In genomic region chr3:73661262-73661661, GRCh38 we compare ENCODE assay signal across 20 cellular contexts. TPM values are rescaled to one million over a fixed set of nuclear protein-coding genes. Genes with fewer than 3 reads are reported as not detected.
DNase-seq lines count a peak whose midpoint lies in the region; ATAC-seq and TF ChIP-seq lines count a peak whose summit lies in the region.
"Had no signal": no experiment of that assay in that cellular context is flagged by ENCODE, and none has a peak within 500 bp of the region (broad histone marks: within the 10 kb centered on the region; RNA-seq: fewer than 3 reads in every experiment).

No MANE protein-coding gene starts in this region.

- H3K56ac ChIP-seq in IMR-90 (ENCODE audit: extremely low read depth, insufficient read depth, low read length): no peak overlapping the region

- no peaks in the 10 kb centered on the region for H3K79me1 ChIP-seq in IMR-90 (ENCODE audit: low read depth in 1 of 2, low read length in 2 of 2)

- no peak overlapping the region for H4K8ac ChIP-seq in IMR-90 (ENCODE audit: low read depth in 2 of 2, low read length in 2 of 2)

- no peak overlapping the region for H2BK120ac ChIP-seq in IMR-90 (ENCODE audit: low read depth, low read length)

- TF ChIP-seq CTCF in IMR-90 (conservative IDR thresholded peaks at IDR 0.05; ENCODE audit: low read depth, low read length) (no peak), brain microvascular endothelial cell (IDR thresholded peaks at IDR 0.05; ENCODE audit: low read depth, low read length, missing control alignments) (no peak), kidney epithelial cell (IDR thresholded peaks at IDR 0.05; ENCODE audit: insufficient read depth, low read length, poor library complexity, severe bottlenecking) (no peak), right atrium auricular region (IDR thresholded peaks at IDR 0.05) (no peak)
- TF ChIP-seq CTCF in CD4-positive, alpha-beta T cell (IDR thresholded peaks at IDR 0.05): no peak

- no peak overlapping the region for H3K27ac Mint-ChIP-seq in CD4-positive, alpha-beta T cell
- H3K27ac Mint-ChIP-seq in activated T-helper 17 cell treated with anti-CD3 and anti-CD28 coated beads, Interleukin-2, amount 50 U/mL, for 72 hours: no peak overlapping the region
- H3K27ac Mint-ChIP-seq: activated naive CD8-positive, alpha-beta T cell treated with anti-CD3 and anti-CD28 coated beads, Interleukin-2, amount 50 U/mL, for 24 hours; activated T-helper 2 cell treated with anti-CD3 and anti-CD28 coated beads, Interferon-gamma antibody, Interleukin-2, Interleukin-4, amounts not matched to agents 10 μg/mL and 5 μg/mL and 100 μg/mL, durations not matched to agents 14 hours and 24 hours and 36 hours; naive thymus-derived CD4-positive, alpha-beta T cell had no signal

- H3K9me3 ChIP-seq in IMR-90 (ENCODE audit: control insufficient read depth, insufficient read depth, low read length): no peaks in the 10 kb centered on the region
- no peaks in the 10 kb centered on the region for H3K9me3 ChIP-seq in CD4-positive, alpha-beta T cell (ENCODE audit: control insufficient read depth, low read length)
- no peaks in the 10 kb centered on the region for H3K9me3 ChIP-seq in right atrium auricular region
- H3K9me3 ChIP-seq: SJSA1, spleen, testis had no signal

- H3K18ac ChIP-seq in IMR-90 (ENCODE audit: low read depth, low read length): no peak overlapping the region

- H3K36me3 Mint-ChIP-seq in CD4-positive, alpha-beta T cell (ENCODE audit: low read depth): no peaks in the 10 kb centered on the region
- H3K36me3 Mint-ChIP-seq in activated T-helper 17 cell treated with anti-CD3 and anti-CD28 coated beads, Interleukin-2, amount 50 U/mL, for 72 hours (ENCODE audit: low read depth): no peaks in the 10 kb centered on the region

- no peak overlapping the region for H3K14ac ChIP-seq in IMR-90 (replicated peaks; ENCODE audit: low read depth, low read length)

- H3K4me3 Mint-ChIP-seq in CD4-positive, alpha-beta T cell: no peak overlapping the region
- H3K4me3 Mint-ChIP-seq in activated T-helper 17 cell treated with anti-CD3 and anti-CD28 coated beads, Interleukin-2, amount 50 U/mL, for 72 hours: no peak overlapping the region
- H3K4me3 Mint-ChIP-seq: activated naive CD8-positive, alpha-beta T cell treated with anti-CD3 and anti-CD28 coated beads, Interleukin-2, amount 50 U/mL, for 24 hours; naive thymus-derived CD4-positive, alpha-beta T cell had no signal

- no peak overlapping the region for H2AFZ ChIP-seq in IMR-90 (replicated peaks; ENCODE audit: low read length, poor library complexity)
- H2AFZ ChIP-seq: parathyroid adenoma had no signal

- no TSS peak for BruUV-seq in IMR-90 (replicated peaks; lab: Mats Ljungman, UMichigan)

- H2BK15ac ChIP-seq in IMR-90 (ENCODE audit: low read depth, low read length): no peak overlapping the region

- H3K27me3 Mint-ChIP-seq in CD4-positive, alpha-beta T cell: no peaks in the 10 kb centered on the region
- H3K27me3 Mint-ChIP-seq in activated T-helper 17 cell treated with anti-CD3 and anti-CD28 coated beads, Interleukin-2, amount 50 U/mL, for 72 hours: no peaks in the 10 kb centered on the region
- H3K27me3 Mint-ChIP-seq: activated naive CD8-positive, alpha-beta T cell treated with anti-CD3 and anti-CD28 coated beads, Interleukin-2, amount 50 U/mL, for 24 hours had no signal

- ATAC-seq in IMR-90 (ENCODE audit: low read depth) (peak; percentile 73), GM18861 (IDR thresholded peaks at IDR 0.05; ENCODE audit: unreplicated experiment) (no peak)
- ATAC-seq in CD4-positive, alpha-beta T cell (ENCODE audit: poor library complexity): no peak
- ATAC-seq in activated T-helper 17 cell treated with anti-CD3 and anti-CD28 coated beads, Interleukin-2, amount 50 U/mL, for 72 hours (replicated peaks): no peak
- ATAC-seq: activated naive CD8-positive, alpha-beta T cell treated with anti-CD3 and anti-CD28 coated beads, Interleukin-2, amount 50 U/mL, for 24 hours; naive thymus-derived CD4-positive, alpha-beta T cell had no signal

- dilution Hi-C loops in IMR-90 (cut with HindIII; ENCODE audit: low sequenced_read_pairs, unreplicated experiment): no loop called here

- H2AK5ac ChIP-seq in IMR-90 (ENCODE audit: low read depth, low read length): no peak overlapping the region

- DNase-seq in COLO829 (ENCODE audit: low spot score) (peak; percentile 35), IMR-90 (peak; percentile 98), brain microvascular endothelial cell (peak; percentile 59), kidney epithelial cell (ENCODE audit: low read depth) (peak; percentile 12), right atrium auricular region (ENCODE audit: low spot score) (no peak)
- no peak for DNase-seq in CD4-positive, alpha-beta T cell
- DNase-seq: activated CD4-positive, alpha-beta T cell treated with anti-CD3 and anti-CD28 coated beads for 1 hour; activated naive CD8-positive, alpha-beta T cell treated with anti-CD3 and anti-CD28 coated beads, Interleukin-2, amount 50 U/mL, for 24 hours; MM.1S; naive thymus-derived CD4-positive, alpha-beta T cell; NCI-H187; NCI-H524; spleen; T-helper 9 cell; testis had no signal

- POLR2A ChIA-PET in IMR-90 (lab: Charles Lee; ENCODE audit: unreplicated experiment): no interaction called here
- POLR2A ChIA-PET in CD4-positive, alpha-beta T cell (lab: Charles Lee): no interaction called here

- H3K4me2 ChIP-seq in IMR-90 (ENCODE audit: low read depth, low read length): no peak overlapping the region

- peaks cover 6% of the 10 kb centered on the region; the same call in 1 of the 2 replicates for H3K9me1 ChIP-seq in IMR-90 (ENCODE audit: insufficient read depth, low read length)

- no peak overlapping the region for H3K23ac ChIP-seq in IMR-90 (ENCODE audit: low read depth, low read length)

- H2BK5ac ChIP-seq in IMR-90 (ENCODE audit: low read depth, low read length, poor library complexity, severe bottlenecking): peak overlapping the region; percentile 68

- no peak overlapping the region for H4K5ac ChIP-seq in IMR-90 (ENCODE audit: low read depth, low read length)

- H3K4ac ChIP-seq in IMR-90 (ENCODE audit: low read depth, low read length): no peak overlapping the region

- H3K27ac ChIP-seq in IMR-90 (ENCODE audit: insufficient read depth, low read length): no peak overlapping the region
- H3K27ac ChIP-seq in brain microvascular endothelial cell: no peak overlapping the region
- H3K27ac ChIP-seq in CD4-positive, alpha-beta T cell (ENCODE audit: low read depth, low read length): no peak overlapping the region
- no peak overlapping the region for H3K27ac ChIP-seq in right atrium auricular region
- H3K27ac ChIP-seq: parathyroid adenoma, SJSA1, spleen, testis had no signal

- no peak overlapping the region for H2BK20ac ChIP-seq in IMR-90 (ENCODE audit: low read depth, low read length)

- H3K4me1 ChIP-seq in IMR-90 (ENCODE audit: control insufficient read depth, insufficient read depth, low read length) (peaks cover 5% of the 10 kb centered on the region; the same call in 1 of the 2 replicates), right atrium auricular region (no peaks in the 10 kb centered on the region)
- H3K4me1 ChIP-seq: SJSA1, spleen, testis had no signal

- CTCF ChIA-PET in IMR-90 (lab: Yijun Ruan, JAX): interaction anchor here (0.9 kb wide), 1 partner anchor 153 kb away, joined by 3 read pairs; no protein-coding TSS in a partner anchor
- CTCF ChIA-PET in CD4-positive, alpha-beta T cell (lab: Charles Lee): no interaction called here

- H3K4me3 ChIP-seq in IMR-90 (ENCODE audit: insufficient read depth, low read depth, low read length) (no peak overlapping the region), brain microvascular endothelial cell (ENCODE audit: low read depth, low read length) (no peak overlapping the region), kidney epithelial cell (ENCODE audit: low read depth, low read length) (no peak overlapping the region), right atrium auricular region (no peak overlapping the region)
- H3K4me3 ChIP-seq: SJSA1, spleen, testis had no signal

- in situ Hi-C loops in IMR-90 (cut with MboI; ENCODE audit: low sequenced_read_pairs) (no loop called here), brain microvascular endothelial cell (cut with HindIII; ENCODE audit: low pct_ligation_motif_present, low sequenced_read_pairs) (no loop called here)

- no peak overlapping the region for H4K91ac ChIP-seq in IMR-90 (ENCODE audit: insufficient read depth, low read depth, low read length)

- no peaks in the 10 kb centered on the region for H3K4me1 Mint-ChIP-seq in CD4-positive, alpha-beta T cell (ENCODE audit: low read depth)
- no peaks in the 10 kb centered on the region for H3K4me1 Mint-ChIP-seq in activated T-helper 17 cell treated with anti-CD3 and anti-CD28 coated beads, Interleukin-2, amount 50 U/mL, for 72 hours
- H3K4me1 Mint-ChIP-seq: activated naive CD8-positive, alpha-beta T cell treated with anti-CD3 and anti-CD28 coated beads, Interleukin-2, amount 50 U/mL, for 24 hours had no signal

- H3K36me3 ChIP-seq in IMR-90 (ENCODE audit: control insufficient read depth, insufficient read depth, low read length) (no peaks in the 10 kb centered on the region), brain microvascular endothelial cell (replicated peaks) (no peaks in the 10 kb centered on the region), kidney epithelial cell (ENCODE audit: control insufficient read depth, insufficient read depth, low read length) (no peaks in the 10 kb centered on the region), right atrium auricular region (no peaks in the 10 kb centered on the region)
- H3K36me3 ChIP-seq: SJSA1, spleen had no signal

- no peaks in the 10 kb centered on the region for H3K9me3 Mint-ChIP-seq in CD4-positive, alpha-beta T cell
- peaks cover 8% of the 10 kb centered on the region for H3K9me3 Mint-ChIP-seq in activated T-helper 17 cell treated with anti-CD3 and anti-CD28 coated beads, Interleukin-2, amount 50 U/mL, for 72 hours
- H3K9me3 Mint-ChIP-seq: activated T-helper 2 cell treated with anti-CD3 and anti-CD28 coated beads, Interferon-gamma antibody, Interleukin-2, Interleukin-4, amounts not matched to agents 10 μg/mL and 5 μg/mL and 100 μg/mL, durations not matched to agents 14 hours and 24 hours and 36 hours had no signal

- H3K9ac ChIP-seq in IMR-90 (ENCODE audit: low read depth, low read length): no peak overlapping the region
- H3K9ac ChIP-seq: parathyroid adenoma had no signal

- intact Hi-C loops in IMR-90 (cut with micrococcal nuclease): no loop called here
- intact Hi-C loops in CD4-positive, alpha-beta T cell (cut with DNase I, micrococcal nuclease): no loop called here

- H2AK9ac ChIP-seq in IMR-90 (replicated peaks; ENCODE audit: low read depth, low read length, poor library complexity): no peak overlapping the region

- no peak for TF ChIP-seq POLR2A in IMR-90 (IDR thresholded peaks at IDR 0.05; ENCODE audit: low read depth, low read length)

- H3K27me3 ChIP-seq in IMR-90 (ENCODE audit: control insufficient read depth, insufficient read depth, low read length) (no peaks in the 10 kb centered on the region), brain microvascular endothelial cell (replicated peaks) (no peaks in the 10 kb centered on the region), kidney epithelial cell (ENCODE audit: control insufficient read depth, insufficient read depth, low read length) (no peaks in the 10 kb centered on the region), right atrium auricular region (no peaks in the 10 kb centered on the region)
- no peaks in the 10 kb centered on the region for H3K27me3 ChIP-seq in CD4-positive, alpha-beta T cell (ENCODE audit: control insufficient read depth, insufficient read depth, low read length)
- H3K27me3 ChIP-seq: SJSA1, spleen, testis had no signal

- TF ChIP-seq RAD21 in IMR-90 (IDR thresholded peaks at IDR 0.05; ENCODE audit: low read length): no peak

- H4K20me1 ChIP-seq in IMR-90 (ENCODE audit: insufficient read depth, low read length): no peaks in the 10 kb centered on the region

RNA-seq across cellular contexts. Expression of gene PDZRN3, which starts 36.5 kb away (rescaled TPM):
- total RNA-seq in IMR-90 (2012; rRNA removed) (17.0 and 17.8 TPM in 2 replicates), kidney epithelial cell (0.96 and 4.1 TPM in 2 replicates), right atrium auricular region (10 to 100 TPM; 66.8 to 87.4 TPM)
- polyA plus RNA-seq in IMR-90 (2012; rRNA removed): 9.4 and 10.3 TPM in 2 replicates
- 7.3 and 11.3 TPM in 2 replicates for polyA plus RNA-seq in IMR-90 (2012; cell fraction: cytosol; rRNA removed)
- polyA plus RNA-seq in IMR-90 (2012; cell fraction: nucleus; rRNA removed; ENCODE audit: low replicate concordance): 14.4 and 24.7 TPM in 2 replicates
- not detected for total RNA-seq in CD4-positive, alpha-beta T cell
- not detected for total RNA-seq in activated T-helper 17 cell treated with anti-CD3 and anti-CD28 coated beads, Interleukin-2, amount 50 U/mL, for 72 hours
- total RNA-seq: activated T-helper 2 cell treated with anti-CD3 and anti-CD28 coated beads, Interferon-gamma antibody, Interleukin-2, Interleukin-4, amounts not matched to agents 10 μg/mL and 5 μg/mL and 100 μg/mL, durations not matched to agents 14 hours and 24 hours and 36 hours; naive thymus-derived CD4-positive, alpha-beta T cell had no signal
- polyA plus RNA-seq: naive thymus-derived CD4-positive, alpha-beta T cell had no signal

Comparison
In these comparisons a context has a peak if more than half of its experiments do, and no peak if none do; other contexts are left out.
1. DNase-seq: peak in COLO829 (single experiment), IMR-90 (single experiment), brain microvascular endothelial cell (single experiment) and kidney epithelial cell (single experiment); none in CD4-positive, alpha-beta T cell (0 of 10) and right atrium auricular region (single experiment).